ENCODE assay signal across 14 cellular contexts in the genomic region with DNA sequence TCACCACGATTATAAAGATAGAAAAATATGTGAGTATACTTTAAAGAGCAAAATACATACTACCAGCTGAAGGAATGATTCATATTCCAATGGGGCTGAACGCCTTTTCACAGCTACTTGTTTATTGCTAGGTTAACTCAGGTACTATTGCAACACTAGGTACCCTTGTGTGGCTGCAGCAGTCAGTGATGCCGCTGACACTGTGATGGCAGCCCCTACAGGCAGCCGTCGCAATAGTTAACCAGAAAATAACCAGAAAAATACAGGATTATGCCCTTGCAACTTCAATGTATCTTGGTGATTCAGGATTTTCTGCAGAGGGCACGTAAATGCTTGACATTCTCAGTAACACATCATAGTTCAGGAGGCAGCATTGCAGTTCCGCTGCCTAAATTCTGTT. TPM values are rescaled to one million over a fixed set of nuclear protein-coding genes. Genes with fewer than 3 reads are reported as not detected.
DNase-seq lines count a peak whose midpoint lies in the region; FAIRE-seq and TF ChIP-seq lines count a peak whose summit lies in the region.
"Had no signal": no experiment of that assay in that cellular context is flagged by ENCODE, and none has a peak within 500 bp of the region (broad histone marks: within the 10 kb centered on the region; RNA-seq: fewer than 3 reads in every experiment).

No MANE protein-coding gene starts in this region.

- H3K27ac ChIP-seq in breast epithelium = no peak overlapping the region
- H3K27ac ChIP-seq in RWPE1 = no peak overlapping the region

- H3K9me3 Mint-ChIP-seq in MCF 10A (ENCODE audit: unreplicated experiment) = no peaks in the 10 kb centered on the region

- peak; percentile 60 for DNase-seq in MCF 10A (ENCODE audit: unreplicated experiment)
- DNase-seq in breast epithelium (ENCODE audit: low spot score in 2 of 2) = no peak
- peak; percentile 29 for DNase-seq in SK-N-DZ (ENCODE audit: low spot score)
- peak; percentile 3 for DNase-seq in fibroblast of pulmonary artery (ENCODE audit: low read depth)
- DNase-seq in urothelium cell line (ENCODE audit: low spot score) = peak; percentile 12
- DNase-seq in RWPE1 (ENCODE audit: low spot score) = no peak
- DNase-seq in stimulated activated CD4-positive, alpha-beta T cell treated with anti-CD3 and anti-CD28 coated beads, Interleukin-4, amount 100 ng/mL, for 4 hours = no peak
- DNase-seq in SIG-M5 (lab: John Stamatoyannopoulos, UW) = no peak
- DNase-seq: activated effector memory CD4-positive, alpha-beta T cell treated with Interleukin-2 at 50 U/mL for 16 hours; EL; kidney glomerular epithelial cell; naive B cell; NCI-H446; spleen had no signal

- FAIRE-seq in urothelium cell line (lab: Jason Lieb, UNC) = no peak

- TF ChIP-seq CTCF in MCF 10A (IDR thresholded peaks at IDR 0.05; ENCODE audit: unreplicated experiment) (peak; percentile 18), breast epithelium (IDR thresholded peaks at IDR 0.05) (no peak), fibroblast of pulmonary artery (IDR thresholded peaks at IDR 0.05; ENCODE audit: low read length, missing control alignments) (peak; percentile 28), RWPE1 (conservative IDR thresholded peaks at IDR 0.05; ENCODE audit: low read depth) (no peak)

- POLR2A ChIA-PET in MCF 10A (lab: Yijun Ruan, JAX) = interaction anchor here (0.9 to 3.0 kb wide), 7 partner anchors 9 to 230 kb away, joined by 3 to 21 read pairs (median 4); no protein-coding TSS in a partner anchor
- POLR2A ChIA-PET in RWPE1 (lab: Yijun Ruan, JAX; ENCODE audit: low non-redundant PET) = no interaction called here

- H3K4me3 ChIP-seq in breast epithelium = no peak overlapping the region
- no peak overlapping the region for H3K4me3 ChIP-seq in fibroblast of pulmonary artery (replicated peaks; ENCODE audit: low read depth, low read length)

- H3K27ac Mint-ChIP-seq in MCF 10A (ENCODE audit: low read depth, unreplicated experiment) = no peak overlapping the region
- H3K27ac Mint-ChIP-seq: naive B cell had no signal

- H3K4me1 Mint-ChIP-seq in MCF 10A (ENCODE audit: insufficient read depth, unreplicated experiment) = peaks cover 21% of the 10 kb centered on the region

- no peaks in the 10 kb centered on the region for H3K27me3 Mint-ChIP-seq in MCF 10A (ENCODE audit: insufficient read depth, unreplicated experiment)

- H3K27me3 ChIP-seq in breast epithelium = no peaks in the 10 kb centered on the region

- no peak overlapping the region for H3K4me3 Mint-ChIP-seq in MCF 10A (ENCODE audit: unreplicated experiment)

- TF ChIP-seq POLR2A in breast epithelium (IDR thresholded peaks at IDR 0.05) = no peak

- no TSS peak for BruUV-seq in MCF 10A (replicated peaks; lab: Mats Ljungman, UMichigan)

- no peaks in the 10 kb centered on the region for H3K4me1 ChIP-seq in breast epithelium

- CTCF ChIA-PET in MCF 10A (lab: Yijun Ruan, JAX) (interaction anchor here (0.8 to 3.5 kb wide), 7 partner anchors 10 to 726 kb away, joined by 3 to 18 read pairs (median 5); no protein-coding TSS in a partner anchor), RWPE1 (lab: Yijun Ruan, JAX) (interaction anchor here (0.6 to 0.9 kb wide), 3 partner anchors 30 to 1382 kb away, joined by 3 to 4 read pairs (median 3); no protein-coding TSS in a partner anchor)

- no peaks in the 10 kb centered on the region for H3K9me3 ChIP-seq in breast epithelium
- H3K9me3 ChIP-seq: spleen had no signal

- intact Hi-C loops in MCF 10A (cut with micrococcal nuclease) (loop anchor here (5.0 to 10.0 kb wide), 2 partner anchors 99 to 311 kb away; no protein-coding TSS in a partner anchor), breast epithelium (cut with DNase I; ENCODE audit: low total_unique reads) (no loop called here)

- no peaks in the 10 kb centered on the region for H3K36me3 ChIP-seq in breast epithelium
- H3K36me3 ChIP-seq: spleen had no signal

- no peaks in the 10 kb centered on the region for H3K36me3 Mint-ChIP-seq in MCF 10A (ENCODE audit: insufficient read depth, unreplicated experiment)

RNA-seq across cellular contexts. Expression of a gene that starts 1.6 kb away (rescaled TPM):
- 7.5 and 12.9 TPM in 2 replicates for total RNA-seq in MCF 10A (2022)
- total RNA-seq in breast epithelium = 10 to 100 TPM in 1 of 3 donors, 1 to 10 TPM in 2; 6.6 to 13.8 (median 9.8) TPM
- polyA plus RNA-seq in SK-N-DZ (2014; cell fraction: cytosol; rRNA removed) = 10.9 and 12.7 TPM in 2 replicates
- polyA plus RNA-seq in SK-N-DZ (2014; cell fraction: nucleus; rRNA removed) = 16.3 and 17.0 TPM in 2 replicates

Comparison
In these comparisons a context has a peak if more than half of its experiments do, and no peak if none do; other contexts are left out.
1. DNase-seq: peak in MCF 10A (single experiment), SK-N-DZ (single experiment), fibroblast of pulmonary artery (single experiment) and urothelium cell line (single experiment); none in breast epithelium (0 of 2), RWPE1 (single experiment), stimulated activated CD4-positive, alpha-beta T cell treated with anti-CD3 and anti-CD28 coated beads, Interleukin-4, amount 100 ng/mL, for 4 hours (0 of 2) and SIG-M5 (single experiment).
2. CTCF ChIP-seq: peak in MCF 10A (single experiment) and fibroblast of pulmonary artery (single experiment); none in breast epithelium (0 of 3) and RWPE1 (single experiment).